Comparison of ENCODE assay signal across 13 cellular contexts in the genomic region with DNA sequence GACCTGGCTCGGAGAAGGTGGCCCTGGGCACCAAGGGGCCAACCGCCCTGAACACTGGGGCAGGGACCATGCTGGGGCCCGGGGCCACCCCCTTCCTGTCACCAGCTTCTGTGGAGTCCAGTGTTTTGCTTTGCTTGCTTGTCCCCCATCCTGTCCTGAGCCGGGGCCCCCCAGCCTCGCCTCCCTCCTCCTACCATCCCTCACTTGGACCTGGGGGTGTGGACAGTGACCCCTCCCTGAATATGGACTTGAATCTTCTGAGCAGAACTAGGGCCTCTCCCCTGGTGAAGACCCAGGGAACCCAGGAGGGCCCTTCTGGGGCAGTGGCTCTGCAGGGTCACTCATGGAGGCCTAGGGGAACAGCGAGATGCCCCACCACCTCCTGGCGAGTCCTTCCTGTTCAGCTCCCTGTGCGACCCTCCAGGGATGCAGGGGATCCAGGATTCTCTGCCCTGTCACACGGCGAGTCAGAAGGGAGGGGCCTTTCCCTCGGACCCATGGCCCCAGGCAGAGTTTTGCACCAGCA. TPM values are rescaled to one million over a fixed set of nuclear protein-coding genes. Genes with fewer than 3 reads are reported as not detected.
DNase-seq lines count a peak whose midpoint lies in the region; ATAC-seq and TF ChIP-seq lines count a peak whose summit lies in the region.
"Had no signal": no experiment of that assay in that cellular context is flagged by ENCODE, and none has a peak within 500 bp of the region (broad histone marks: within the 10 kb centered on the region; RNA-seq: fewer than 3 reads in every experiment).

No MANE protein-coding gene starts in this region.

- H3K79me2 ChIP-seq in PC-9 (ENCODE audit: low read depth): no peaks in the 10 kb centered on the region

- H3K4me1 ChIP-seq in A673 (ENCODE audit: insufficient read depth, low read length, poor library complexity, severe bottlenecking) (no peaks in the 10 kb centered on the region), colonic mucosa (no peaks in the 10 kb centered on the region), PC-9 (replicated peaks; ENCODE audit: insufficient read depth) (no peaks in the 10 kb centered on the region)

- DNase-seq in A673 (ENCODE audit: low spot score) (no peak), GM13976 (ENCODE audit: low spot score) (peak; percentile 27), colonic mucosa (peak; percentile 14), osteocyte (ENCODE audit: extremely low spot score, unreplicated experiment) (peak; percentile 80), DMS 273 treated with DMSO at 0.1 percent for 48 hours (lab: John Stamatoyannopoulos, UW) (no peak), PC-9 (no peak)
- DNase-seq in stimulated activated CD4-positive, alpha-beta T cell treated with anti-CD3 and anti-CD28 coated beads, Interleukin-12 subunit alpha, Interleukin-12 subunit beta, amount 100 ng/mL, for 4 hours: no peak
- no peak for DNase-seq in stimulated activated naive B cell treated with anti-CD40 and anti-IgM and Interleukin-4, amounts not matched to agents 10 μg/mL and 1 μg/mL and 100 μg/mL, for 72 hours
- DNase-seq: GOT3, NCI-H187, NCI-H446, SHP77 treated with DMSO at 0.1 percent for 48 hours had no signal

- TF ChIP-seq CTCF in A673 (conservative IDR thresholded peaks at IDR 0.05; ENCODE audit: low read depth, low read length) (no peak), GM13976 (IDR thresholded peaks at IDR 0.05; ENCODE audit: borderline replicate concordance, control extremely low read depth, extremely low read depth, insufficient read depth, missing control alignments) (no peak), colonic mucosa (IDR thresholded peaks at IDR 0.05) (no peak), osteocyte (IDR thresholded peaks at IDR 0.05) (no peak), PC-9 (conservative IDR thresholded peaks at IDR 0.05) (no peak)

- peaks cover 13% of the 10 kb centered on the region for H3K9me3 Mint-ChIP-seq in osteocyte (ENCODE audit: unreplicated experiment)
- H3K9me3 Mint-ChIP-seq in stimulated activated naive B cell treated with anti-CD40 and anti-IgM and Interleukin-4, amounts not matched to agents 10 μg/mL and 1 μg/mL and 100 μg/mL, for 72 hours: peaks cover 0 to 7% of the 10 kb centered on the region in 2 donors
- H3K9me3 Mint-ChIP-seq: CD8-positive, alpha-beta T cell had no signal

- BruUV-seq in A673 (replicated peaks; lab: Mats Ljungman, UMichigan): TSS peak; percentile 49
- BruUV-seq in PC-9 (replicated peaks; lab: Mats Ljungman, UMichigan): no TSS peak

- peaks cover 11% of the 10 kb centered on the region for H3K27me3 Mint-ChIP-seq in osteocyte (ENCODE audit: unreplicated experiment)
- H3K27me3 Mint-ChIP-seq in stimulated activated naive B cell treated with anti-CD40 and anti-IgM and Interleukin-4, amounts not matched to agents 10 μg/mL and 1 μg/mL and 100 μg/mL, for 72 hours: peaks cover 13 to 14% of the 10 kb centered on the region in 2 donors

- no peaks in the 10 kb centered on the region for H3K9me3 ChIP-seq in A673 (ENCODE audit: low read depth, low read length, poor library complexity, severe bottlenecking)
- H3K9me3 ChIP-seq in colonic mucosa: no peaks in the 10 kb centered on the region
- no peaks in the 10 kb centered on the region for H3K9me3 ChIP-seq in PC-9 (ENCODE audit: insufficient read depth, low read depth)

- no peak overlapping the region for H3K4me3 ChIP-seq in A673 (ENCODE audit: low read depth, low read length, poor library complexity, severe bottlenecking)
- H3K4me3 ChIP-seq in colonic mucosa: no peak overlapping the region
- H3K4me3 ChIP-seq in PC-9: no peak overlapping the region

- POLR2A ChIA-PET in A673 (lab: Charles Lee; ENCODE audit: low non-redundant PET): interaction anchor here (0.5 kb wide), 1 partner anchor 48 kb away, joined by 3 read pairs; no protein-coding TSS in a partner anchor
- POLR2A ChIA-PET in PC-9 (lab: Charles Lee; ENCODE audit: unreplicated experiment): no interaction called here

- intact Hi-C loops in A673 (cut with micrococcal nuclease; ENCODE audit: unreplicated experiment): no loop called here
- intact Hi-C loops in colonic mucosa (cut with DNase I): no loop called here
- intact Hi-C loops in PC-9 (cut with micrococcal nuclease; ENCODE audit: unreplicated experiment): no loop called here

- no peaks in the 10 kb centered on the region for H4K20me1 ChIP-seq in PC-9 (ENCODE audit: insufficient read depth)

- no peaks in the 10 kb centered on the region for H3K9me2 ChIP-seq in PC-9 (ENCODE audit: insufficient read depth)

- peaks cover 3% of the 10 kb centered on the region for H3K4me1 Mint-ChIP-seq in osteocyte (ENCODE audit: unreplicated experiment)
- H3K4me1 Mint-ChIP-seq in stimulated activated naive B cell treated with anti-CD40 and anti-IgM and Interleukin-4, amounts not matched to agents 10 μg/mL and 1 μg/mL and 100 μg/mL, for 72 hours: no peaks in the 10 kb centered on the region

- no peak overlapping the region for H3K4me2 ChIP-seq in PC-9

- H3K27me3 ChIP-seq in A673 (replicated peaks; ENCODE audit: insufficient read depth, low read depth, low read length, poor library complexity) (no peaks in the 10 kb centered on the region), colonic mucosa (no peaks in the 10 kb centered on the region), PC-9 (ENCODE audit: insufficient read depth, low read depth) (peaks cover 44% of the 10 kb centered on the region)

- H2AFZ ChIP-seq in PC-9: no peak overlapping the region

- no peak overlapping the region for H3K9ac ChIP-seq in colonic mucosa (ENCODE audit: low read depth in 2 of 2, low read length in 2 of 2)

- ATAC-seq in stimulated activated naive B cell treated with anti-CD40 and anti-IgM and Interleukin-4, amounts not matched to agents 10 μg/mL and 1 μg/mL and 100 μg/mL, for 72 hours (replicated peaks): no peak
- ATAC-seq: CD8-positive, alpha-beta T cell had no signal

- in situ Hi-C loops in GM13976 (cut with MboI; ENCODE audit: low sequenced_read_pairs, unreplicated experiment): no loop called here

- no peaks in the 10 kb centered on the region for H3F3A ChIP-seq in PC-9 (ENCODE audit: insufficient read depth, low read depth)

- CTCF ChIA-PET in A673 (lab: Charles Lee): interaction anchor here (0.7 kb wide), 1 partner anchor 46 kb away, joined by 3 read pairs; no protein-coding TSS in a partner anchor
- CTCF ChIA-PET in PC-9 (lab: Charles Lee): interaction anchor here (0.6 kb wide), 1 partner anchor 43 kb away, joined by 3 read pairs; no protein-coding TSS in a partner anchor

- H3K27ac Mint-ChIP-seq in osteocyte (ENCODE audit: unreplicated experiment): no peak overlapping the region
- H3K27ac Mint-ChIP-seq in stimulated activated naive B cell treated with anti-CD40 and anti-IgM and Interleukin-4, amounts not matched to agents 10 μg/mL and 1 μg/mL and 100 μg/mL, for 72 hours: no peak overlapping the region
- H3K27ac Mint-ChIP-seq: CD8-positive, alpha-beta T cell had no signal

- H3K27ac ChIP-seq in A673 (ENCODE audit: low read depth, low read length, poor library complexity, severe bottlenecking): no peak overlapping the region
- H3K27ac ChIP-seq in colonic mucosa: no peak overlapping the region
- H3K27ac ChIP-seq in PC-9: no peak overlapping the region

- H3K36me3 ChIP-seq in A673 (ENCODE audit: insufficient read depth, low read length, poor library complexity, severe bottlenecking) (no peaks in the 10 kb centered on the region), colonic mucosa (no peaks in the 10 kb centered on the region), PC-9 (ENCODE audit: low read depth) (no peaks in the 10 kb centered on the region)

- H3K4me3 Mint-ChIP-seq in osteocyte (ENCODE audit: unreplicated experiment): no peak overlapping the region
- H3K4me3 Mint-ChIP-seq in stimulated activated naive B cell treated with anti-CD40 and anti-IgM and Interleukin-4, amounts not matched to agents 10 μg/mL and 1 μg/mL and 100 μg/mL, for 72 hours: no peak overlapping the region
- H3K4me3 Mint-ChIP-seq: CD8-positive, alpha-beta T cell had no signal

- H3K36me3 Mint-ChIP-seq in osteocyte (ENCODE audit: unreplicated experiment): peaks cover 1% of the 10 kb centered on the region
- H3K36me3 Mint-ChIP-seq in stimulated activated naive B cell treated with anti-CD40 and anti-IgM and Interleukin-4, amounts not matched to agents 10 μg/mL and 1 μg/mL and 100 μg/mL, for 72 hours: peaks cover 0 to 8% of the 10 kb centered on the region in 2 donors
- H3K36me3 Mint-ChIP-seq: CD8-positive, alpha-beta T cell had no signal

RNA-seq across cellular contexts. Expression of gene VSTM2L, which starts 41.6 kb away (rescaled TPM):
- total RNA-seq in A673 (2021): 23.3 and 23.5 TPM in 2 replicates
- total RNA-seq in colonic mucosa: 1 to 10 TPM; 1.4 to 1.5 TPM
- total RNA-seq in osteocyte: 14.6 and 14.7 TPM in 2 replicates
- total RNA-seq in PC-9 (2021): 1.4 and 2.3 TPM in 2 replicates
- total RNA-seq: CD8-positive, alpha-beta T cell had no signal

Comparison
In these comparisons a context has a peak if more than half of its experiments do, and no peak if none do; other contexts are left out.
1. DNase-seq: peak in GM13976 (single experiment), colonic mucosa (single experiment) and osteocyte (single experiment); none in A673 (single experiment), stimulated activated CD4-positive, alpha-beta T cell treated with anti-CD3 and anti-CD28 coated beads, Interleukin-12 subunit alpha, Interleukin-12 subunit beta, amount 100 ng/mL, for 4 hours (single experiment), DMS 273 treated with DMSO at 0.1 percent for 48 hours (single experiment), PC-9 (0 of 2) and stimulated activated naive B cell treated with anti-CD40 and anti-IgM and Interleukin-4, amounts not matched to agents 10 μg/mL and 1 μg/mL and 100 μg/mL, for 72 hours (single experiment).